Comparison of ENCODE assay signal across 16 cellular contexts in the genomic region with DNA sequence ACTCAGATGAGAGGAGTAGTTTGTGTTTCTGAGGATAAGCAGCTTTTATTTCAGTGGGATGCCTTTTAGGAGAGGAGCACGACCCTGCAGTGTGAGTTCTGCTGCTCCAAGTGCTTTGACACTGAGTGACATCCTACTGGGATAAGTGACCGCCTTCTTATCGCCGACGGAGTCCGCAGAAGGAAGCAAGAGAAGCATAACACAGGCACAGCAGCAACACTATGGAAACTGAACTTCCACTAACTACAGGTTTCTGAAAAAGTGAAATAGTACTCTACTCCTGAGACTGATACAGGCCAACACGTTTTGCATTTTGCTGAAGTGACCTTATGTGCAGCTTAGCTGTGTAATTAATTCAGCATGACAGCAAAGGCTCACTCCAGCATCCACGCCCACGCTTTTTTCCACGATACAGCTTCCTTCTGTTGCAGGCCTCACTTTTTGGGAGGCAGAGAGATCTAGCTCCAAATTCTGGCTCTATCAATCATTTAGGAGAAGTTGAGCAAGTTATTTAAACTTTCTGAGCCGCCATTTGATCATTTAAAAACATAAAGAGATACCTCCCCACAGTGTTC.
DNase-seq lines count a peak whose midpoint lies in the region; ATAC-seq, FAIRE-seq and TF ChIP-seq lines count a peak whose summit lies in the region.
"Had no signal": no experiment of that assay in that cellular context is flagged by ENCODE, and none has a peak within 500 bp of the region (broad histone marks: within the 10 kb centered on the region; RNA-seq: fewer than 3 reads in every experiment).

No MANE protein-coding gene starts in this region.

- ATAC-seq in SK-N-SH treated with all-trans-retinoic acid at 6 μM for 48 hours (no peak), GM21526 (IDR thresholded peaks at IDR 0.05; ENCODE audit: low FRiP score, unreplicated experiment) (no peak), HG03469 (IDR thresholded peaks at IDR 0.05; ENCODE audit: unreplicated experiment) (no peak)
- ATAC-seq: pancreas had no signal

- FAIRE-seq in HTR-8/SVneo (lab: Jason Lieb, UNC), result no peak
- FAIRE-seq: pancreas had no signal

- H3K4me3 ChIP-seq in AG10803 (ENCODE audit: low read length) (peak overlapping the region; percentile 10), fibroblast of lung (replicated peaks in 1 of 4; ENCODE audit: control extremely low read depth in 1 of 4, insufficient read depth in 1 of 4, low read depth in 3 of 4, low read length in 4 of 4) (peak overlapping the region; percentile 18 to 50 (median 30)), osteoblast (ENCODE audit: insufficient read depth, low read length) (no peak overlapping the region)
- H3K4me3 ChIP-seq: pancreas, suprapubic skin had no signal

- H3K27me3 ChIP-seq in fibroblast of lung (ENCODE audit: control insufficient read depth, insufficient read depth, low read length) (no peaks in the 10 kb centered on the region), osteoblast (ENCODE audit: insufficient read depth, low read length) (no peaks in the 10 kb centered on the region)
- H3K27me3 ChIP-seq: pancreas, suprapubic skin had no signal

- H2AFZ ChIP-seq in fibroblast of lung (ENCODE audit: low read length) (peak overlapping the region; percentile 39), osteoblast (ENCODE audit: low read length) (no peak overlapping the region)

- H3K79me2 ChIP-seq in fibroblast of lung (ENCODE audit: control insufficient read depth, insufficient read depth, low read length), result peaks cover 2% of the 10 kb centered on the region
- H3K79me2 ChIP-seq in osteoblast (ENCODE audit: insufficient read depth, low read length), result peaks cover 98% of the 10 kb centered on the region

- H4K20me1 ChIP-seq in fibroblast of lung (ENCODE audit: control insufficient read depth, extremely low read depth, insufficient read depth, low read length), result no peaks in the 10 kb centered on the region
- peaks cover 49% of the 10 kb centered on the region for H4K20me1 ChIP-seq in osteoblast (ENCODE audit: insufficient read depth, low read length)

- H3K9ac ChIP-seq in fibroblast of lung (ENCODE audit: insufficient read depth, low read length), result no peak overlapping the region

- H3K36me3 ChIP-seq in fibroblast of lung (ENCODE audit: control insufficient read depth, insufficient read depth, low read length), result peaks cover 13% of the 10 kb centered on the region
- H3K36me3 ChIP-seq in osteoblast (ENCODE audit: insufficient read depth, low read length), result peaks cover 98% of the 10 kb centered on the region

- peak; percentile 62 for DNase-seq in AG10803 (ENCODE audit: low read depth)
- DNase-seq in NCI-H2227 treated with DMSO at 0.1 percent for 48 hours (lab: John Stamatoyannopoulos, UW), result peak; percentile 40
- peak; percentile 37 to 57 for DNase-seq in fibroblast of lung (ENCODE audit: low read depth in 2 of 2)
- peak; percentile 78 for DNase-seq in osteoblast (ENCODE audit: insufficient read length, low spot score, missing footprints)
- no peak for DNase-seq in HTR-8/SVneo (ENCODE audit: insufficient read length, low spot score)
- DNase-seq: activated CD4-positive, alpha-beta T cell treated with anti-CD3 and anti-CD28 coated beads, Interleukin-2, amount 50 U/mL, for 4 hours; erythroblast; kidney glomerular epithelial cell; NCI-H1048; NCI-H748 treated with DMSO at 0.1 percent for 48 hours; pancreas; stimulated activated CD4-positive, alpha-beta T cell treated with anti-CD3 and anti-CD28 coated beads, Interleukin-4, amount 100 ng/mL, for 4 hours had no signal

- H3K4me2 ChIP-seq in fibroblast of lung (ENCODE audit: extremely low read depth, insufficient read depth, low read length) (peak overlapping the region; percentile 97), osteoblast (ENCODE audit: insufficient read depth, low read length) (peak overlapping the region; percentile 66)

- no peak for TF ChIP-seq CTCF in AG10803 (conservative IDR thresholded peaks at IDR 0.05; ENCODE audit: low read length)
- TF ChIP-seq CTCF in fibroblast of lung (conservative IDR thresholded peaks at IDR 0.05 in 1 of 2, IDR thresholded peaks at IDR 0.05 in 1 of 2; ENCODE audit: low read depth in 1 of 2, low read length in 2 of 2), result no peak
- no peak for TF ChIP-seq CTCF in osteoblast (IDR thresholded peaks at IDR 0.05; ENCODE audit: extremely low read depth, low read depth, low read length)

- H3K4me1 ChIP-seq in fibroblast of lung (ENCODE audit: control insufficient read depth, extremely low read depth, insufficient read depth, low read length) (peaks cover 23% of the 10 kb centered on the region), osteoblast (ENCODE audit: insufficient read depth, low read length) (peaks cover 36% of the 10 kb centered on the region)
- H3K4me1 ChIP-seq: pancreas had no signal

- H3K27ac ChIP-seq in fibroblast of lung (ENCODE audit: insufficient read depth, low read length) (peak overlapping the region; percentile 73), osteoblast (ENCODE audit: low read depth, low read length) (peak overlapping the region; percentile 50)
- H3K27ac ChIP-seq: pancreas, suprapubic skin had no signal

- no peaks in the 10 kb centered on the region for H3K9me3 ChIP-seq in fibroblast of lung (ENCODE audit: control insufficient read depth, insufficient read depth, low read depth, low read length)
- H3K9me3 ChIP-seq in osteoblast (ENCODE audit: low read depth, low read length), result no peaks in the 10 kb centered on the region
- H3K9me3 ChIP-seq: pancreas, suprapubic skin had no signal

TF ChIP-seq in SK-N-SH treated with all-trans-retinoic acid at 6 μM for 48 hours, 23 proteins besides CTCF, POLR2A, EP300 and RAD21:
- TF ChIP-seq, protein P1, sequence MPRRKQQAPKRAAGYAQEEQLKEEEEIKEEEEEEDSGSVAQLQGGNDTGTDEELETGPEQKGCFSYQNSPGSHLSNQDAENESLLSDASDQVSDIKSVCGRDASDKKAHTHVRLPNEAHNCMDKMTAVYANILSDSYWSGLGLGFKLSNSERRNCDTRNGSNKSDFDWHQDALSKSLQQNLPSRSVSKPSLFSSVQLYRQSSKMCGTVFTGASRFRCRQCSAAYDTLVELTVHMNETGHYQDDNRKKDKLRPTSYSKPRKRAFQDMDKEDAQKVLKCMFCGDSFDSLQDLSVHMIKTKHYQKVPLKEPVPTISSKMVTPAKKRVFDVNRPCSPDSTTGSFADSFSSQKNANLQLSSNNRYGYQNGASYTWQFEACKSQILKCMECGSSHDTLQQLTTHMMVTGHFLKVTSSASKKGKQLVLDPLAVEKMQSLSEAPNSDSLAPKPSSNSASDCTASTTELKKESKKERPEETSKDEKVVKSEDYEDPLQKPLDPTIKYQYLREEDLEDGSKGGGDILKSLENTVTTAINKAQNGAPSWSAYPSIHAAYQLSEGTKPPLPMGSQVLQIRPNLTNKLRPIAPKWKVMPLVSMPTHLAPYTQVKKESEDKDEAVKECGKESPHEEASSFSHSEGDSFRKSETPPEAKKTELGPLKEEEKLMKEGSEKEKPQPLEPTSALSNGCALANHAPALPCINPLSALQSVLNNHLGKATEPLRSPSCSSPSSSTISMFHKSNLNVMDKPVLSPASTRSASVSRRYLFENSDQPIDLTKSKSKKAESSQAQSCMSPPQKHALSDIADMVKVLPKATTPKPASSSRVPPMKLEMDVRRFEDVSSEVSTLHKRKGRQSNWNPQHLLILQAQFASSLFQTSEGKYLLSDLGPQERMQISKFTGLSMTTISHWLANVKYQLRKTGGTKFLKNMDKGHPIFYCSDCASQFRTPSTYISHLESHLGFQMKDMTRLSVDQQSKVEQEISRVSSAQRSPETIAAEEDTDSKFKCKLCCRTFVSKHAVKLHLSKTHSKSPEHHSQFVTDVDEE (CRISPR knock-in tag; IDR thresholded peaks at IDR 0.05), result no peak
- TF ChIP-seq TOX (CRISPR knock-in tag; IDR thresholded peaks at IDR 0.05; ENCODE audit: borderline replicate concordance) (no peak), ZC3H10 (CRISPR knock-in tag; IDR thresholded peaks at IDR 0.05) (no peak), CSRNP3 (CRISPR knock-in tag; IDR thresholded peaks at IDR 0.05) (no peak), RARB (CRISPR knock-in tag; IDR thresholded peaks at IDR 0.05) (no peak), ZFP3 (CRISPR knock-in tag; IDR thresholded peaks at IDR 0.05) (no peak), ISL1 (CRISPR knock-in tag; IDR thresholded peaks at IDR 0.05) (no peak), ZNF8 (CRISPR knock-in tag; IDR thresholded peaks at IDR 0.05) (no peak), PPARA (CRISPR knock-in tag; IDR thresholded peaks at IDR 0.05; ENCODE audit: borderline replicate concordance) (no peak), ZFP30 (CRISPR knock-in tag; IDR thresholded peaks at IDR 0.05) (no peak), BACH2 (CRISPR knock-in tag; IDR thresholded peaks at IDR 0.05; ENCODE audit: borderline replicate concordance) (no peak), ZNF70 (CRISPR knock-in tag; IDR thresholded peaks at IDR 0.05) (no peak), CSDC2 (CRISPR knock-in tag; IDR thresholded peaks at IDR 0.05) (no peak)
- TF ChIP-seq, protein P2, sequence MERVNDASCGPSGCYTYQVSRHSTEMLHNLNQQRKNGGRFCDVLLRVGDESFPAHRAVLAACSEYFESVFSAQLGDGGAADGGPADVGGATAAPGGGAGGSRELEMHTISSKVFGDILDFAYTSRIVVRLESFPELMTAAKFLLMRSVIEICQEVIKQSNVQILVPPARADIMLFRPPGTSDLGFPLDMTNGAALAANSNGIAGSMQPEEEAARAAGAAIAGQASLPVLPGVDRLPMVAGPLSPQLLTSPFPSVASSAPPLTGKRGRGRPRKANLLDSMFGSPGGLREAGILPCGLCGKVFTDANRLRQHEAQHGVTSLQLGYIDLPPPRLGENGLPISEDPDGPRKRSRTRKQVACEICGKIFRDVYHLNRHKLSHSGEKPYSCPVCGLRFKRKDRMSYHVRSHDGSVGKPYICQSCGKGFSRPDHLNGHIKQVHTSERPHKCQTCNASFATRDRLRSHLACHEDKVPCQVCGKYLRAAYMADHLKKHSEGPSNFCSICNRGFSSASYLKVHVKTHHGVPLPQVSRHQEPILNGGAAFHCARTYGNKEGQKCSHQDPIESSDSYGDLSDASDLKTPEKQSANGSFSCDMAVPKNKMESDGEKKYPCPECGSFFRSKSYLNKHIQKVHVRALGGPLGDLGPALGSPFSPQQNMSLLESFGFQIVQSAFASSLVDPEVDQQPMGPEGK (CRISPR knock-in tag; IDR thresholded peaks at IDR 0.05; ENCODE audit: borderline replicate concordance), result no peak
TF ChIP-seq in SK-N-SH treated with all-trans-retinoic acid at 6 μM for 48 hours: peak in this region for 0.
